Comparison of ENCODE assay signal across 11 cellular contexts in genomic region chr3:50603261-50604109, GRCh38. TPM values are rescaled to one million over a fixed set of nuclear protein-coding genes. Genes with fewer than 3 reads are reported as not detected.
A peak's percentile ranks its signal among the peaks of the same experiment; 100 is the strongest.
DNase-seq lines count a peak whose midpoint lies in the region; ATAC-seq and TF ChIP-seq lines count a peak whose summit lies in the region.
"Had no signal": no experiment of that assay in that cellular context is flagged by ENCODE, and none has a peak within 500 bp of the region (broad histone marks: within the 10 kb centered on the region; RNA-seq: fewer than 3 reads in every experiment).

No MANE protein-coding gene starts in this region.

- peak overlapping the region; percentile 94 for H3K27ac ChIP-seq in C4-2B
- peak overlapping the region; percentile 99 for H3K27ac ChIP-seq in RWPE1
- peak overlapping the region; percentile 95 for H3K27ac ChIP-seq in effector memory CD4-positive, alpha-beta T cell (ENCODE audit: insufficient read depth, low read length, poor library complexity, severe bottlenecking)

- H3K27ac Mint-ChIP-seq in progenitor cell of endocrine pancreas: peak overlapping the region; percentile 99
- H3K27ac Mint-ChIP-seq: H9 had no signal

- H3K4me3 ChIP-seq in effector memory CD4-positive, alpha-beta T cell (ENCODE audit: insufficient read depth, low read depth, low read length, poor library complexity, severe bottlenecking): peak overlapping the region; percentile 20

- CTCF ChIA-PET in RWPE1 (lab: Yijun Ruan, JAX): no interaction called here

- H3K27me3 Mint-ChIP-seq in progenitor cell of endocrine pancreas: no peaks in the 10 kb centered on the region

- peaks cover 94% of the 10 kb centered on the region for H3K4me1 ChIP-seq in effector memory CD4-positive, alpha-beta T cell (ENCODE audit: control insufficient read depth, insufficient read depth, low read length, poor library complexity, severe bottlenecking)

- POLR2A ChIA-PET in RWPE1 (lab: Yijun Ruan, JAX; ENCODE audit: low non-redundant PET): no interaction called here

- H3K27me3 ChIP-seq in effector memory CD4-positive, alpha-beta T cell (replicated peaks; ENCODE audit: control insufficient read depth, insufficient read depth, low read length, poor library complexity, severe bottlenecking): no peaks in the 10 kb centered on the region

- peaks cover 47% of the 10 kb centered on the region for H3K36me3 ChIP-seq in effector memory CD4-positive, alpha-beta T cell (ENCODE audit: control insufficient read depth, insufficient read depth, low read length)

- peaks cover 3% of the 10 kb centered on the region for H3K36me3 Mint-ChIP-seq in progenitor cell of endocrine pancreas (ENCODE audit: insufficient read depth)

- ATAC-seq in HG03139 (IDR thresholded peaks at IDR 0.05; ENCODE audit: unreplicated experiment) (no peak), HG03460 (IDR thresholded peaks at IDR 0.05; ENCODE audit: unreplicated experiment) (no peak), HG02938 (IDR thresholded peaks at IDR 0.05; ENCODE audit: unreplicated experiment) (no peak), HG03457 (IDR thresholded peaks at IDR 0.05; ENCODE audit: unreplicated experiment) (no peak)

- no peak for TF ChIP-seq CTCF in C4-2B (conservative IDR thresholded peaks at IDR 0.05)
- no peak for TF ChIP-seq CTCF in RWPE1 (conservative IDR thresholded peaks at IDR 0.05; ENCODE audit: low read depth)
- TF ChIP-seq CTCF in progenitor cell of endocrine pancreas (IDR thresholded peaks at IDR 0.05; ENCODE audit: unreplicated experiment): no peak

- peaks cover 31% of the 10 kb centered on the region for H3K4me1 Mint-ChIP-seq in progenitor cell of endocrine pancreas (ENCODE audit: low read depth)
- H3K4me1 Mint-ChIP-seq: H9 had no signal

- H3K9me3 ChIP-seq in effector memory CD4-positive, alpha-beta T cell (ENCODE audit: control insufficient read depth, low read length): no peaks in the 10 kb centered on the region

- H3K9me3 Mint-ChIP-seq in progenitor cell of endocrine pancreas (ENCODE audit: low read depth): no peaks in the 10 kb centered on the region
- H3K9me3 Mint-ChIP-seq: H9 had no signal

- no peak overlapping the region for H3K4me3 Mint-ChIP-seq in progenitor cell of endocrine pancreas (ENCODE audit: low read depth)
- H3K4me3 Mint-ChIP-seq: H9 had no signal

- DNase-seq in RWPE1 (ENCODE audit: low spot score): no peak
- no peak for DNase-seq in effector memory CD4-positive, alpha-beta T cell
- no peak for DNase-seq in progenitor cell of endocrine pancreas (ENCODE audit: low spot score, unreplicated experiment)
- DNase-seq: H9; islet precursor cell; stimulated activated CD4-positive, alpha-beta T cell treated with anti-CD3 and anti-CD28 coated beads, Interleukin-12 subunit alpha, Interleukin-12 subunit beta, amount 100 ng/mL, for 4 hours had no signal

RNA-seq across cellular contexts. Expression of gene CISH, which starts 8.1 kb away (rescaled TPM):
- 4.9 and 5.2 TPM in 2 replicates for total RNA-seq in progenitor cell of endocrine pancreas

RNA-seq across cellular contexts. Expression of gene MAPKAPK3, which starts 13.5 kb away (rescaled TPM):
- 40.8 and 42.6 TPM in 2 replicates for total RNA-seq in progenitor cell of endocrine pancreas

RNA-seq across cellular contexts. Expression of gene HEMK1, which starts 34.2 kb away (rescaled TPM):
- total RNA-seq in progenitor cell of endocrine pancreas: 23.0 and 23.7 TPM in 2 replicates

RNA-seq across cellular contexts. Expression of gene C3orf18, which starts 35.9 kb away (rescaled TPM):
- total RNA-seq in progenitor cell of endocrine pancreas: 12.0 and 12.5 TPM in 2 replicates
